Comparison of ENCODE assay signal across 1 cellular context in the genomic region with DNA sequence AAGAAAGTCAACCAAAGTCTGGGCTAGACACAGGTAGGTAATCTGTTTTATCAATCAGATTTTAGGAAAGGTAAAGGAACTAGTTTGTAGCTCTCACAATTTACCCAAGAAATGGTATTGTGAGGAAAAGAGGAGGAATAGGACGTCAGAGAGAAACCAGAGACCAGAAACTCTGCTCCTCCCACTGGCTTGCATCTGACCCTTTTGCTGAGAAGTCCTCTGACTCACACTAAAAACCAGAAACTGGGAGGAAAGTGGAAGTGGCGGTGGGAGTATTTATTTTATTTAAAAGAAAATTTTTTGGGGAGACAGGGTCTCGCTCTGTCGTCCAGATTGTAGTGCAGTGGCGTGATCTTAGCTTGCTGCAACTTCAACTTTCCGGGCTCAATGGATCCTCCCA.
TF ChIP-seq lines count a peak whose summit lies in the region.

No MANE protein-coding gene starts in this region.

TF ChIP-seq in GM23338, 12 proteins besides CTCF, POLR2A, EP300 and RAD21 (continued from another document):
- TF ChIP-seq ZNF462 (CRISPR knock-in tag; IDR thresholded peaks at IDR 0.05) (no peak), ZNF331 (CRISPR knock-in tag; IDR thresholded peaks at IDR 0.05; ENCODE audit: low read depth) (no peak), NANOG (IDR thresholded peaks at IDR 0.05; ENCODE audit: borderline replicate concordance) (no peak), EZH2 (IDR thresholded peaks at IDR 0.05; ENCODE audit: low read depth, unreplicated experiment) (no peak), CREB1 (CRISPR knock-in tag; IDR thresholded peaks at IDR 0.05; ENCODE audit: low read depth) (no peak)
- TF ChIP-seq, protein P1, sequence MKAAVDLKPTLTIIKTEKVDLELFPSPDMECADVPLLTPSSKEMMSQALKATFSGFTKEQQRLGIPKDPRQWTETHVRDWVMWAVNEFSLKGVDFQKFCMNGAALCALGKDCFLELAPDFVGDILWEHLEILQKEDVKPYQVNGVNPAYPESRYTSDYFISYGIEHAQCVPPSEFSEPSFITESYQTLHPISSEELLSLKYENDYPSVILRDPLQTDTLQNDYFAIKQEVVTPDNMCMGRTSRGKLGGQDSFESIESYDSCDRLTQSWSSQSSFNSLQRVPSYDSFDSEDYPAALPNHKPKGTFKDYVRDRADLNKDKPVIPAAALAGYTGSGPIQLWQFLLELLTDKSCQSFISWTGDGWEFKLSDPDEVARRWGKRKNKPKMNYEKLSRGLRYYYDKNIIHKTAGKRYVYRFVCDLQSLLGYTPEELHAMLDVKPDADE (IDR thresholded peaks at IDR 0.05) = no peak
